ENCODE assay signal across 16 cellular contexts in the genomic region with DNA sequence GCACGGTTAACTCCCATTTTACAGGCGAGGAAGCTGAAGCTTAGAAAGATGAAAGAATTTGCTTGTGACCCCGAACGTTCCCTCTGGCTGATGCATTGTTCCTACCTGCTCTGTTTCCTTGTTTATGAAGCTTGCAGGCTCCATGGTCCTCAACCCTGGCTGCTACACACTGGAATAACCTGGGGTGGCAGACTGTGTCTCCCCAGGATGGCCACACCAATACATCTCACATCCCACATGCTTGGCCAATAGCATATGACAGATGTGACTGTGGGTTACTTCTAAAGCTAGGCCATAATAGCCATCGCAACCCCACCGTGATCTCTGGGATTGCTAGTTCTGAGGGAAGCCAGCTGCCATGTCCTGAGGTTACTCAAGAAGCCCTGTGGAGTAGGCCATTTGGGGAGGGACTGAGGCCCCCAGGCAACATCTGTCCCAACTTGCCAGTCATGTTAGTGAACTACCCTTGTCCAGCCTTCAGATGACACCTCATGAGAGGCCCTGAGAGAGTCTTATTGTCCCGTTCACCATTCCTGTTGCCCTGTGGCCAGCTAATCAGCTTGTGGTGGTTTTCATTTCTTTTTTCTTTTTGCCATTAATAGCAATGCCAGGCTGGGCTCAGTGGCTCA. TPM values are rescaled to one million over a fixed set of nuclear protein-coding genes. Genes with fewer than 3 reads are reported as not detected.
DNase-seq lines count a peak whose midpoint lies in the region; ATAC-seq and TF ChIP-seq lines count a peak whose summit lies in the region.
"Had no signal": no experiment of that assay in that cellular context is flagged by ENCODE, and none has a peak within 500 bp of the region (broad histone marks: within the 10 kb centered on the region; RNA-seq: fewer than 3 reads in every experiment).

No MANE protein-coding gene starts in this region.

- H3K27me3 ChIP-seq in colonic mucosa (no peaks in the 10 kb centered on the region), upper lobe of right lung (no peaks in the 10 kb centered on the region)
- H3K27me3 ChIP-seq: BE2C had no signal

- H3K27ac ChIP-seq in colonic mucosa = no peak overlapping the region
- no peak overlapping the region for H3K27ac ChIP-seq in upper lobe of right lung

- intact Hi-C loops in colonic mucosa (cut with DNase I) = no loop called here
- intact Hi-C loops in posterior vena cava (cut with DNase I) = no loop called here
- intact Hi-C loops in upper lobe of right lung (cut with DNase I) = no loop called here

- ATAC-seq in upper lobe of right lung (no peak), GM18870 (IDR thresholded peaks at IDR 0.05; ENCODE audit: unreplicated experiment) (no peak)
- ATAC-seq: PC-3 had no signal

- H3K4me1 ChIP-seq in colonic mucosa = no peaks in the 10 kb centered on the region
- H3K4me1 ChIP-seq in upper lobe of right lung = peaks cover 4% of the 10 kb centered on the region
- H3K4me1 ChIP-seq: BE2C had no signal

- H3K4me3 ChIP-seq in colonic mucosa (no peak overlapping the region), upper lobe of right lung (no peak overlapping the region)

- no peak for TF ChIP-seq CTCF in colonic mucosa (IDR thresholded peaks at IDR 0.05)
- TF ChIP-seq CTCF in upper lobe of right lung (IDR thresholded peaks at IDR 0.05) = no peak

- H3K36me3 ChIP-seq in colonic mucosa = no peaks in the 10 kb centered on the region
- no peaks in the 10 kb centered on the region for H3K36me3 ChIP-seq in upper lobe of right lung
- H3K36me3 ChIP-seq: BE2C had no signal

- peak; percentile 14 for DNase-seq in MV-4-11 (lab: John Stamatoyannopoulos, UW)
- peak; percentile 12 for DNase-seq in colonic mucosa
- DNase-seq in posterior vena cava (ENCODE audit: low spot score) = peak; percentile 31
- peak; percentile 32 for DNase-seq in upper lobe of right lung
- no peak for DNase-seq in NCI-H2029 (lab: John Stamatoyannopoulos, UW)
- no peak for DNase-seq in DMS153 treated with DMSO at 0.1 percent for 48 hours (lab: John Stamatoyannopoulos, UW; ENCODE audit: unreplicated experiment)
- DNase-seq: BE2C, DMS 273 treated with DMSO at 0.1 percent for 48 hours, HCEC 1CT, NCI-H1417 treated with DMSO at 0.1 percent for 48 hours, NCI-H2081, NCI-H345, PC-3 had no signal

- H3K9ac ChIP-seq in colonic mucosa (ENCODE audit: low read depth in 2 of 2, low read length in 2 of 2) = no peak overlapping the region

- H3K9me3 ChIP-seq in colonic mucosa = no peaks in the 10 kb centered on the region
- no peaks in the 10 kb centered on the region for H3K9me3 ChIP-seq in upper lobe of right lung
- H3K9me3 ChIP-seq: BE2C had no signal

RNA-seq across cellular contexts. Expression of gene FAM110A, which starts 6.7 kb away (rescaled TPM):
- total RNA-seq in colonic mucosa (10 to 100 TPM; 13.0 to 19.7 TPM), posterior vena cava (1 to 10 TPM; 2.7 to 4.0 TPM), upper lobe of right lung (16.8 TPM)

RNA-seq across cellular contexts. Expression of gene SLC52A3, which starts 58.5 kb away (rescaled TPM):
- total RNA-seq in colonic mucosa = 10 to 100 TPM; 15.6 to 19.7 TPM
- 1 to 10 TPM; 1.1 to 3.6 TPM for total RNA-seq in posterior vena cava
- 3.6 TPM for total RNA-seq in upper lobe of right lung
- total RNA-seq: IMR-90, LHCN-M2 had no signal

Comparison
In these comparisons a context has a peak if more than half of its experiments do, and no peak if none do; other contexts are left out.
1. DNase-seq: peak in MV-4-11 (single experiment), colonic mucosa (single experiment), posterior vena cava (single experiment) and upper lobe of right lung (single experiment); none in NCI-H2029 (single experiment) and DMS153 treated with DMSO at 0.1 percent for 48 hours (single experiment).